Comparison of ENCODE assay signal across 27 cellular contexts in the genomic region with DNA sequence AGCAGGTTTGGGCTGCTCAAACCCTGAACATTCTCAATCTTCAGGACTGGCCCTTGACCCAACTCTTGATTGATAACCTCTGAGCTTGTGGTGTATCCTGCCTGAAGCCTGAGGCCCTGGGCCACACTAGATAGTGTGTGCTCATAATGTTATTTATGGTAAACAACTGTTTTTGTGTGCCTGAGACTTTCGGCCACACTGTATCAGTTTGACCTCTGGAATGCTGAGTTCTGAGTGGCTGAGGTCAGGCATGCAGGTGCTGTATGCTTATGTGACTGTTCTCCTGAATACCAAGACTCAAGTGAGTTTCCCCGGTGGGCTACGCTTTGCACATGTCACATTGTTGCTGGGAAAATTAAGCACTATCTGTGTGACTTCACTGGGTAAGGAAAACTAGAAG.
"Had no signal": no experiment of that assay in that cellular context is flagged by ENCODE, and none has a peak within 500 bp of the region (broad histone marks: within the 10 kb centered on the region; RNA-seq: fewer than 3 reads in every experiment).

No MANE protein-coding gene starts in this region.

- H3K9me3 ChIP-seq: mucosa of descending colon, right lobe of liver, vagina had no signal

- H3K4me3 Mint-ChIP-seq: immature natural killer cell; mesothelial cell of epicardium; naive B cell; natural killer cell treated with Interleukin-12 subunit alpha and Interleukin-12 subunit beta and Interleukin-15 and Interleukin-18, amount 100 ng/mL, for 72 hours; neural crest cell; stimulated activated naive CD8-positive, alpha-beta T cell treated with anti-CD3 and anti-CD28 coated beads, Interleukin-15, amount 100 ng/mL, for 72 hours had no signal

- H3K27me3 ChIP-seq: dorsolateral prefrontal cortex, esophagus squamous epithelium, right lobe of liver, suprapubic skin, transverse colon, upper lobe of right lung, vagina had no signal

- H3K27ac ChIP-seq: esophagus squamous epithelium, right lobe of liver, suprapubic skin, transverse colon, upper lobe of right lung, vagina had no signal

- DNase-seq: dorsolateral prefrontal cortex; effector CD8-positive, alpha-beta T cell; esophagus squamous epithelium; foreskin melanocyte; hypothalamus; immature natural killer cell; mesenchymal stem cell; mucosa of descending colon; naive B cell; retina; right lobe of liver; small intestine; stimulated activated CD4-positive, alpha-beta T cell treated with anti-CD3 and anti-CD28 coated beads, Interleukin-15, amount 100 ng/mL, for 24 hours; stimulated activated CD4-positive, alpha-beta T cell treated with anti-CD3 and anti-CD28 coated beads, Interleukin-2, amount 100 ng/mL, for 48 hours; stimulated activated naive CD4-positive, alpha-beta T cell; stimulated activated naive CD8-positive, alpha-beta T cell treated with anti-CD3 and anti-CD28 coated beads, Interleukin-15, amount 100 ng/mL, for 72 hours; transverse colon; upper lobe of right lung had no signal

- FAIRE-seq: colon, endothelial cell of umbilical vein, keratinocyte, small intestine had no signal

- H3K4me1 ChIP-seq: esophagus squamous epithelium, right lobe of liver, suprapubic skin, transverse colon, upper lobe of right lung, vagina had no signal

- H3K4me3 ChIP-seq: dorsolateral prefrontal cortex, esophagus squamous epithelium, lung, mucosa of descending colon, right lobe of liver, suprapubic skin, transverse colon, upper lobe of right lung, vagina had no signal

- H3K36me3 ChIP-seq: esophagus squamous epithelium, right lobe of liver, suprapubic skin, transverse colon, upper lobe of right lung, vagina had no signal

- H3K27ac Mint-ChIP-seq: immature natural killer cell; mesothelial cell of epicardium; naive B cell; natural killer cell treated with Interleukin-12 subunit alpha and Interleukin-12 subunit beta and Interleukin-15 and Interleukin-18, amount 100 ng/mL, for 72 hours; stimulated activated naive CD8-positive, alpha-beta T cell treated with anti-CD3 and anti-CD28 coated beads, Interleukin-15, amount 100 ng/mL, for 72 hours had no signal

- ATAC-seq: mucosa of descending colon; natural killer cell treated with Interleukin-12 subunit alpha and Interleukin-12 subunit beta and Interleukin-15 and Interleukin-18, amount 100 ng/mL, for 72 hours; right lobe of liver; stimulated activated naive CD8-positive, alpha-beta T cell treated with anti-CD3 and anti-CD28 coated beads, Interleukin-15, amount 100 ng/mL, for 72 hours; upper lobe of right lung had no signal

- H3K36me3 Mint-ChIP-seq: immature natural killer cell, mesothelial cell of epicardium had no signal

- H3K4me1 Mint-ChIP-seq: immature natural killer cell; naive B cell; neural crest cell; stimulated activated naive CD8-positive, alpha-beta T cell treated with anti-CD3 and anti-CD28 coated beads, Interleukin-15, amount 100 ng/mL, for 72 hours had no signal
